Comparison of ENCODE assay signal across 1 cellular context in the genomic region with DNA sequence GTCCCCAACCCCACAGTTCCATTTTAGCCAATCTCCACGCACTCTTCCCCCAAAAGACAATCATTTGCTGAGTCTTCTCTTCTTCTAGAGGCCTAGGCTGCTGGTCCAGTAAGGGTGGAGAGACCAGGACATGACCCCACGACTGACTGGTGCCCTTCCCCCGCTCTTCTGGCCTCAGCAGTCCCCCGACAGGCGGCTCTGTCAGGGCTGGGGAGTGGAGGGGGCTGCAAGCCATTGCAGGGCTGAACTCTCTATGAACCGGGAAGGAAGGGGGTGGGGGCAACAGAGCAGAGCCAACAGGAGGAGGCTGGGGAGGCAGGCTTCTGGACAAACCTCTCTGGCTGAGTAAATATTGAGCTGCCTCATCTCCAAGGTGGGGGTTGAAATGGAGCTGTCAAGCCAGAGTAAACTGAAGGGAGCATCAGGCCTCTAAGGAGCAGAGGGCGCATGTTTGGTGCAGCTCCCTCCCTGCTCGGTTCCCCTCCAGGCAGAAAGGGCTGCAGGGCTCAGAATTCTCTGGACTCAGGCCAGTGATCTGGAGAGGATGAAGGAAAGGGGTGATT.
A peak's percentile ranks its signal among the peaks of the same experiment; 100 is the strongest.
TF ChIP-seq lines count a peak whose summit lies in the region.

No MANE protein-coding gene starts in this region.

TF ChIP-seq in K562, 482 proteins besides CTCF, POLR2A, EP300 and RAD21 (continued from another document and continues in another):
- TF ChIP-seq PHF21A (IDR thresholded peaks at IDR 0.05; ENCODE audit: borderline replicate concordance, low read depth) (no peak), HNRNPH1 (optimal IDR thresholded peaks at IDR 0.05; ENCODE audit: low read depth, low read length) (no peak), ZNF436 (CRISPR knock-in tag; IDR thresholded peaks at IDR 0.05) (no peak), GTF2F1 (IDR thresholded peaks at IDR 0.05; ENCODE audit: low read depth, low read length) (no peak), TBL1XR1 (IDR thresholded peaks at IDR 0.05; ENCODE audit: low read length in 2 of 2) (peak in 1 of 2 experiments; percentile 79; a peak in 2 of 4 replicates), NR2C1 (IDR thresholded peaks at IDR 0.05) (peak; percentile 47; the same call in 1 of the 2 replicates), NR2C1 (tag; IDR thresholded peaks at IDR 0.05) (no peak), CLOCK (CRISPR knock-in tag; IDR thresholded peaks at IDR 0.05; ENCODE audit: borderline replicate concordance) (no peak), ZNF740 (CRISPR knock-in tag; IDR thresholded peaks at IDR 0.05) (no peak), ZNF740 (tag; IDR thresholded peaks at IDR 0.05) (no peak), ZNF780A (CRISPR knock-in tag; IDR thresholded peaks at IDR 0.05) (no peak), TCF7L2 (IDR thresholded peaks at IDR 0.05; ENCODE audit: low read depth, low read length) (no peak), TCF3 (CRISPR knock-in tag; IDR thresholded peaks at IDR 0.05) (no peak), TEAD4 (IDR thresholded peaks at IDR 0.05; ENCODE audit: low read length) (no peak), TEAD4 (CRISPR knock-in tag; IDR thresholded peaks at IDR 0.05; ENCODE audit: borderline replicate concordance) (no peak), UBTF (IDR thresholded peaks at IDR 0.05; ENCODE audit: borderline replicate concordance in 1 of 2, low read depth in 2 of 2, low read length in 2 of 2) (peak in 1 of 2 experiments; percentile 47; a peak in 1 of 4 replicates), ZNF311 (CRISPR knock-in tag; IDR thresholded peaks at IDR 0.05) (no peak), HBP1 (CRISPR knock-in tag; IDR thresholded peaks at IDR 0.05) (no peak), ZEB2 (IDR thresholded peaks at IDR 0.05) (no peak), MITF (IDR thresholded peaks at IDR 0.05) (no peak), TBP (optimal IDR thresholded peaks at IDR 0.05; ENCODE audit: low read depth, low read length) (no peak), NBN (IDR thresholded peaks at IDR 0.05; ENCODE audit: low read depth) (0 out of 2 replicates have a peak, but pooled peaks have one; percentile 71), KAT8 (IDR thresholded peaks at IDR 0.05; ENCODE audit: low read depth) (no peak), BHLHE40 (IDR thresholded peaks at IDR 0.05; ENCODE audit: low read length) (no peak), CHCHD3 (CRISPR knock-in tag; IDR thresholded peaks at IDR 0.05) (no peak), FOS (IDR thresholded peaks at IDR 0.05; ENCODE audit: extremely low read depth, insufficient read length) (no peak), RBM14 (IDR thresholded peaks at IDR 0.05; ENCODE audit: borderline replicate concordance, insufficient read depth, low read depth, low read length) (no peak), MCM3 (IDR thresholded peaks at IDR 0.05) (no peak), C11orf30 (IDR thresholded peaks at IDR 0.05; ENCODE audit: low read depth) (no peak), ZNF124 (CRISPR knock-in tag; IDR thresholded peaks at IDR 0.05) (no peak), SAFB (IDR thresholded peaks at IDR 0.05; ENCODE audit: borderline replicate concordance, low read depth, low read length) (no peak), SRSF7 (optimal IDR thresholded peaks at IDR 0.05; ENCODE audit: low read depth, low read length) (no peak), CREBBP (IDR thresholded peaks at IDR 0.05; ENCODE audit: low read depth, low read length) (no peak), GABPB1 (CRISPR knock-in tag; IDR thresholded peaks at IDR 0.05) (no peak), ZFP30 (CRISPR knock-in tag; IDR thresholded peaks at IDR 0.05; ENCODE audit: borderline replicate concordance) (no peak), HDAC3 (IDR thresholded peaks at IDR 0.05; ENCODE audit: borderline replicate concordance, partially characterized antibody) (peak; percentile 33), HMBOX1 (IDR thresholded peaks at IDR 0.05) (peak; percentile 41; the same call in 1 of the 2 replicates), NFYB (IDR thresholded peaks at IDR 0.05; ENCODE audit: extremely low read depth, insufficient read length) (no peak)
- TF ChIP-seq, protein P1, sequence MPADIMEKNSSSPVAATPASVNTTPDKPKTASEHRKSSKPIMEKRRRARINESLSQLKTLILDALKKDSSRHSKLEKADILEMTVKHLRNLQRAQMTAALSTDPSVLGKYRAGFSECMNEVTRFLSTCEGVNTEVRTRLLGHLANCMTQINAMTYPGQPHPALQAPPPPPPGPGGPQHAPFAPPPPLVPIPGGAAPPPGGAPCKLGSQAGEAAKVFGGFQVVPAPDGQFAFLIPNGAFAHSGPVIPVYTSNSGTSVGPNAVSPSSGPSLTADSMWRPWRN (IDR thresholded peaks at IDR 0.05; ENCODE audit: low read depth), result no peak
- TF ChIP-seq, protein P2, sequence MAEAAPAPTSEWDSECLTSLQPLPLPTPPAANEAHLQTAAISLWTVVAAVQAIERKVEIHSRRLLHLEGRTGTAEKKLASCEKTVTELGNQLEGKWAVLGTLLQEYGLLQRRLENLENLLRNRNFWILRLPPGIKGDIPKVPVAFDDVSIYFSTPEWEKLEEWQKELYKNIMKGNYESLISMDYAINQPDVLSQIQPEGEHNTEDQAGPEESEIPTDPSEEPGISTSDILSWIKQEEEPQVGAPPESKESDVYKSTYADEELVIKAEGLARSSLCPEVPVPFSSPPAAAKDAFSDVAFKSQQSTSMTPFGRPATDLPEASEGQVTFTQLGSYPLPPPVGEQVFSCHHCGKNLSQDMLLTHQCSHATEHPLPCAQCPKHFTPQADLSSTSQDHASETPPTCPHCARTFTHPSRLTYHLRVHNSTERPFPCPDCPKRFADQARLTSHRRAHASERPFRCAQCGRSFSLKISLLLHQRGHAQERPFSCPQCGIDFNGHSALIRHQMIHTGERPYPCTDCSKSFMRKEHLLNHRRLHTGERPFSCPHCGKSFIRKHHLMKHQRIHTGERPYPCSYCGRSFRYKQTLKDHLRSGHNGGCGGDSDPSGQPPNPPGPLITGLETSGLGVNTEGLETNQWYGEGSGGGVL (CRISPR knock-in tag; IDR thresholded peaks at IDR 0.05), result no peak
- TF ChIP-seq, protein P3, sequence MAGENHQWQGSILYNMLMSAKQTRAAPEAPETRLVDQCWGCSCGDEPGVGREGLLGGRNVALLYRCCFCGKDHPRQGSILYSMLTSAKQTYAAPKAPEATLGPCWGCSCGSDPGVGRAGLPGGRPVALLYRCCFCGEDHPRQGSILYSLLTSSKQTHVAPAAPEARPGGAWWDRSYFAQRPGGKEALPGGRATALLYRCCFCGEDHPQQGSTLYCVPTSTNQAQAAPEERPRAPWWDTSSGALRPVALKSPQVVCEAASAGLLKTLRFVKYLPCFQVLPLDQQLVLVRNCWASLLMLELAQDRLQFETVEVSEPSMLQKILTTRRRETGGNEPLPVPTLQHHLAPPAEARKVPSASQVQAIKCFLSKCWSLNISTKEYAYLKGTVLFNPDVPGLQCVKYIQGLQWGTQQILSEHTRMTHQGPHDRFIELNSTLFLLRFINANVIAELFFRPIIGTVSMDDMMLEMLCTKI (IDR thresholded peaks at IDR 0.05; ENCODE audit: partially characterized antibody), result no peak
- TF ChIP-seq, protein P4, sequence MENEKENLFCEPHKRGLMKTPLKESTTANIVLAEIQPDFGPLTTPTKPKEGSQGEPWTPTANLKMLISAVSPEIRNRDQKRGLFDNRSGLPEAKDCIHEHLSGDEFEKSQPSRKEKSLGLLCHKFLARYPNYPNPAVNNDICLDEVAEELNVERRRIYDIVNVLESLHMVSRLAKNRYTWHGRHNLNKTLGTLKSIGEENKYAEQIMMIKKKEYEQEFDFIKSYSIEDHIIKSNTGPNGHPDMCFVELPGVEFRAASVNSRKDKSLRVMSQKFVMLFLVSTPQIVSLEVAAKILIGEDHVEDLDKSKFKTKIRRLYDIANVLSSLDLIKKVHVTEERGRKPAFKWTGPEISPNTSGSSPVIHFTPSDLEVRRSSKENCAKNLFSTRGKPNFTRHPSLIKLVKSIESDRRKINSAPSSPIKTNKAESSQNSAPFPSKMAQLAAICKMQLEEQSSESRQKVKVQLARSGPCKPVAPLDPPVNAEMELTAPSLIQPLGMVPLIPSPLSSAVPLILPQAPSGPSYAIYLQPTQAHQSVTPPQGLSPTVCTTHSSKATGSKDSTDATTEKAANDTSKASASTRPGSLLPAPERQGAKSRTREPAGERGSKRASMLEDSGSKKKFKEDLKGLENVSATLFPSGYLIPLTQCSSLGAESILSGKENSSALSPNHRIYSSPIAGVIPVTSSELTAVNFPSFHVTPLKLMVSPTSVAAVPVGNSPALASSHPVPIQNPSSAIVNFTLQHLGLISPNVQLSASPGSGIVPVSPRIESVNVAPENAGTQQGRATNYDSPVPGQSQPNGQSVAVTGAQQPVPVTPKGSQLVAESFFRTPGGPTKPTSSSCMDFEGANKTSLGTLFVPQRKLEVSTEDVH (IDR thresholded peaks at IDR 0.05; ENCODE audit: low read depth, partially characterized antibody), result no peak
- TF ChIP-seq, protein P5, sequence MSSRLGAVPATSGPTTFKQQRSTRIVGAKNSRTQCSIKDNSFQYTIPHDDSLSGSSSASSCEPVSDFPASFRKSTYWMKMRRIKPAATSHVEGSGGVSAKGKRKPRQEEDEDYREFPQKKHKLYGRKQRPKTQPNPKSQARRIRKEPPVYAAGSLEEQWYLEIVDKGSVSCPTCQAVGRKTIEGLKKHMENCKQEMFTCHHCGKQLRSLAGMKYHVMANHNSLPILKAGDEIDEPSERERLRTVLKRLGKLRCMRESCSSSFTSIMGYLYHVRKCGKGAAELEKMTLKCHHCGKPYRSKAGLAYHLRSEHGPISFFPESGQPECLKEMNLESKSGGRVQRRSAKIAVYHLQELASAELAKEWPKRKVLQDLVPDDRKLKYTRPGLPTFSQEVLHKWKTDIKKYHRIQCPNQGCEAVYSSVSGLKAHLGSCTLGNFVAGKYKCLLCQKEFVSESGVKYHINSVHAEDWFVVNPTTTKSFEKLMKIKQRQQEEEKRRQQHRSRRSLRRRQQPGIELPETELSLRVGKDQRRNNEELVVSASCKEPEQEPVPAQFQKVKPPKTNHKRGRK (tag; IDR thresholded peaks at IDR 0.05), result no peak
